In the genomic region with DNA sequence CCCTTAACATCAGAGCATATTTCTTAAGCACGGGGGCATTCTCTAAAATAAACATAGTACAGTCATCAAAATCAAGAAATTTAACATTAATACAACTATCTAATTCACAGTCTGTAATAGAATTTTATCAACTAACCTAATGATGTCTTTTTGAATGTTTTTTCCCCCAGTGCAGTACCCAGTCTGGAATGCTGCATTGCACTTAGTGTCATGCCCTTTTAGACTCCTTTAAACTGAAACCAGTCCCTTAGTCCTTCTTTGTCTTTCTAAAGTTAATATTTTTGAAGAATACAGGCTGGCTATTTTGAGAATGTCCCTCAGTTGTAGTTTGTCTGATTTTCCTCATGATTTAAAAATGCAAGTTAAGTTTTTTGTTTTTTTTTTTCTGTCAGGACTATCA, we compare ENCODE assay signal across 2 cellular contexts.
TF ChIP-seq lines count a peak whose summit lies in the region.

No MANE protein-coding gene starts in this region.

TF ChIP-seq in GM23338, 12 proteins besides CTCF, POLR2A, EP300 and RAD21 (continues in another document):
- TF ChIP-seq EZH2 (IDR thresholded peaks at IDR 0.05; ENCODE audit: low read depth, unreplicated experiment), result no peak
- TF ChIP-seq, protein P1, sequence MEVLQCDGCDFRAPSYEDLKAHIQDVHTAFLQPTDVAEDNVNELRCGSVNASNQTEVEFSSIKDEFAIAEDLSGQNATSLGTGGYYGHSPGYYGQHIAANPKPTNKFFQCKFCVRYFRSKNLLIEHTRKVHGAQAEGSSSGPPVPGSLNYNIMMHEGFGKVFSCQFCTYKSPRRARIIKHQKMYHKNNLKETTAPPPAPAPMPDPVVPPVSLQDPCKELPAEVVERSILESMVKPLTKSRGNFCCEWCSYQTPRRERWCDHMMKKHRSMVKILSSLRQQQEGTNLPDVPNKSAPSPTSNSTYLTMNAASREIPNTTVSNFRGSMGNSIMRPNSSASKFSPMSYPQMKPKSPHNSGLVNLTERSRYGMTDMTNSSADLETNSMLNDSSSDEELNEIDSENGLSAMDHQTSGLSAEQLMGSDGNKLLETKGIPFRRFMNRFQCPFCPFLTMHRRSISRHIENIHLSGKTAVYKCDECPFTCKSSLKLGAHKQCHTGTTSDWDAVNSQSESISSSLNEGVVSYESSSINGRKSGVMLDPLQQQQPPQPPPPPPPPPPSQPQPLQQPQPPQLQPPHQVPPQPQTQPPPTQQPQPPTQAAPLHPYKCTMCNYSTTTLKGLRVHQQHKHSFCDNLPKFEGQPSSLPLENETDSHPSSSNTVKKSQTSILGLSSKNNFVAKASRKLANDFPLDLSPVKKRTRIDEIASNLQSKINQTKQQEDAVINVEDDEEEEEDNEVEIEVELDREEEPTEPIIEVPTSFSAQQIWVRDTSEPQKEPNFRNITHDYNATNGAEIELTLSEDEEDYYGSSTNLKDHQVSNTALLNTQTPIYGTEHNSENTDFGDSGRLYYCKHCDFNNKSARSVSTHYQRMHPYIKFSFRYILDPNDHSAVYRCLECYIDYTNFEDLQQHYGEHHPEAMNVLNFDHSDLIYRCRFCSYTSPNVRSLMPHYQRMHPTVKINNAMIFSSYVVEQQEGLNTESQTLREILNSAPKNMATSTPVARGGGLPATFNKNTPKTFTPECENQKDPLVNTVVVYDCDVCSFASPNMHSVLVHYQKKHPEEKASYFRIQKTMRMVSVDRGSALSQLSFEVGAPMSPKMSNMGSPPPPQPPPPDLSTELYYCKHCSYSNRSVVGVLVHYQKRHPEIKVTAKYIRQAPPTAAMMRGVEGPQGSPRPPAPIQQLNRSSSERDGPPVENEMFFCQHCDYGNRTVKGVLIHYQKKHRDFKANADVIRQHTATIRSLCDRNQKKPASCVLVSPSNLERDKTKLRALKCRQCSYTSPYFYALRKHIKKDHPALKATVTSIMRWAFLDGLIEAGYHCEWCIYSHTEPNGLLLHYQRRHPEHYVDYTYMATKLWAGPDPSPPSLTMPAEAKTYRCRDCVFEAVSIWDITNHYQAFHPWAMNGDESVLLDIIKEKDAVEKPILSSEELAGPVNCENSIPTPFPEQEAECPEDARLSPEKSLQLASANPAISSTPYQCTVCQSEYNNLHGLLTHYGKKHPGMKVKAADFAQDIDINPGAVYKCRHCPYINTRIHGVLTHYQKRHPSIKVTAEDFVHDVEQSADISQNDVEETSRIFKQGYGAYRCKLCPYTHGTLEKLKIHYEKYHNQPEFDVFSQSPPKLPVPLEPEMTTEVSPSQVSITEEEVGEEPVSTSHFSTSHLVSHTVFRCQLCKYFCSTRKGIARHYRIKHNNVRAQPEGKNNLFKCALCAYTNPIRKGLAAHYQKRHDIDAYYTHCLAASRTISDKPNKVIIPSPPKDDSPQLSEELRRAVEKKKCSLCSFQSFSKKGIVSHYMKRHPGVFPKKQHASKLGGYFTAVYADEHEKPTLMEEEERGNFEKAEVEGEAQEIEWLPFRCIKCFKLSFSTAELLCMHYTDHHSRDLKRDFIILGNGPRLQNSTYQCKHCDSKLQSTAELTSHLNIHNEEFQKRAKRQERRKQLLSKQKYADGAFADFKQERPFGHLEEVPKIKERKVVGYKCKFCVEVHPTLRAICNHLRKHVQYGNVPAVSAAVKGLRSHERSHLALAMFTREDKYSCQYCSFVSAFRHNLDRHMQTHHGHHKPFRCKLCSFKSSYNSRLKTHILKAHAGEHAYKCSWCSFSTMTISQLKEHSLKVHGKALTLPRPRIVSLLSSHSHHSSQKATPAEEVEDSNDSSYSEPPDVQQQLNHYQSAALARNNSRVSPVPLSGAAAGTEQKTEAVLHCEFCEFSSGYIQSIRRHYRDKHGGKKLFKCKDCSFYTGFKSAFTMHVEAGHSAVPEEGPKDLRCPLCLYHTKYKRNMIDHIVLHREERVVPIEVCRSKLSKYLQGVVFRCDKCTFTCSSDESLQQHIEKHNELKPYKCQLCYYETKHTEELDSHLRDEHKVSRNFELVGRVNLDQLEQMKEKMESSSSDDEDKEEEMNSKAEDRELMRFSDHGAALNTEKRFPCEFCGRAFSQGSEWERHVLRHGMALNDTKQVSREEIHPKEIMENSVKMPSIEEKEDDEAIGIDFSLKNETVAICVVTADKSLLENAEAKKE (CRISPR knock-in tag; IDR thresholded peaks at IDR 0.05), result no peak
- TF ChIP-seq POLR2AphosphoS5 (IDR thresholded peaks at IDR 0.05; ENCODE audit: low read depth), result no peak
- TF ChIP-seq STAT1 (IDR thresholded peaks at IDR 0.05; ENCODE audit: unreplicated experiment), result no peak
- no peak for TF ChIP-seq JUNB (IDR thresholded peaks at IDR 0.05; ENCODE audit: unreplicated experiment)
- TF ChIP-seq NANOG (IDR thresholded peaks at IDR 0.05; ENCODE audit: borderline replicate concordance), result no peak
- TF ChIP-seq CREB1 (CRISPR knock-in tag; IDR thresholded peaks at IDR 0.05; ENCODE audit: low read depth), result no peak
- no peak for TF ChIP-seq ETS1 (IDR thresholded peaks at IDR 0.05)
- TF ChIP-seq ZNF114 (CRISPR knock-in tag; IDR thresholded peaks at IDR 0.05), result no peak
- TF ChIP-seq ZNF331 (CRISPR knock-in tag; IDR thresholded peaks at IDR 0.05; ENCODE audit: low read depth), result no peak

TF ChIP-seq in GM12878, 131 proteins besides CTCF, POLR2A, EP300 and RAD21:
- TF ChIP-seq ZNF24 (IDR thresholded peaks at IDR 0.05), result no peak
